ENCODE assay signal across 18 cellular contexts in genomic region chr11:63845911-63846310, GRCh38. TPM values are rescaled to one million over a fixed set of nuclear protein-coding genes. Genes with fewer than 3 reads are reported as not detected.
DNase-seq lines count a peak whose midpoint lies in the region; ATAC-seq and TF ChIP-seq lines count a peak whose summit lies in the region.
"Had no signal": no experiment of that assay in that cellular context is flagged by ENCODE, and none has a peak within 500 bp of the region (broad histone marks: within the 10 kb centered on the region; RNA-seq: fewer than 3 reads in every experiment).

No MANE protein-coding gene starts in this region.

- peak in 1 of 2 experiments; percentile 20 for DNase-seq in Caco-2
- no peak for DNase-seq in naive thymus-derived CD8-positive, alpha-beta T cell
- no peak for DNase-seq in GM19238 (ENCODE audit: insufficient read length, low spot score)
- DNase-seq in stimulated activated naive CD4-positive, alpha-beta T cell (lab: John Stamatoyannopoulos, UW): no peak
- DNase-seq: activated CD4-positive, alpha-beta T cell treated with anti-CD3 and anti-CD28 coated beads, Interleukin-2, amount 10 ng/mL, durations not matched to agents 7 days and 5 days; activated CD8-positive, alpha-beta memory T cell treated with anti-CD3 and anti-CD28 coated beads, Interleukin-2, amount 50 U/mL, for 48 hours; cortex of kidney; NCI-H1105; NCI-H2171 treated with DMSO at 0.1 percent for 48 hours; NCI-H774; stimulated activated naive CD8-positive, alpha-beta T cell treated with anti-CD3 and anti-CD28 coated beads, Interleukin-15, amount 100 ng/mL, for 72 hours; uterus had no signal

- H3K27me3 ChIP-seq in Caco-2 (replicated peaks; ENCODE audit: control insufficient read depth, insufficient read depth, low read length): no peaks in the 10 kb centered on the region
- H3K27me3 ChIP-seq: uterus had no signal

- no peaks in the 10 kb centered on the region for H3K9me3 ChIP-seq in Caco-2
- H3K9me3 ChIP-seq: uterus had no signal

- peaks cover 53% of the 10 kb centered on the region for H3K4me1 Mint-ChIP-seq in Caco-2 (ENCODE audit: low read depth, unreplicated experiment)
- H3K4me1 Mint-ChIP-seq in brain: peaks cover 68% of the 10 kb centered on the region
- peaks cover 43 to 89% (median 85%) of the 10 kb centered on the region in 4 donors for H3K4me1 Mint-ChIP-seq in naive thymus-derived CD8-positive, alpha-beta T cell

- no peaks in the 10 kb centered on the region for H3K9me3 Mint-ChIP-seq in Caco-2 (ENCODE audit: unreplicated experiment)
- H3K9me3 Mint-ChIP-seq in brain: no peaks in the 10 kb centered on the region
- H3K9me3 Mint-ChIP-seq in naive thymus-derived CD8-positive, alpha-beta T cell: no peaks in the 10 kb centered on the region
- H3K9me3 Mint-ChIP-seq: activated CD4-positive, alpha-beta T cell treated with anti-CD3 and anti-CD28 coated beads, Interleukin-2, amount 10 ng/mL, durations not matched to agents 7 days and 5 days; nephron; stimulated activated naive CD8-positive, alpha-beta T cell treated with anti-CD3 and anti-CD28 coated beads, Interleukin-15, amount 100 ng/mL, for 72 hours had no signal

- intact Hi-C loops in Caco-2 (cut with micrococcal nuclease; ENCODE audit: unreplicated experiment): no loop called here

- peaks cover 80% of the 10 kb centered on the region for H3K4me1 ChIP-seq in Caco-2

- H3K27ac ChIP-seq in 22Rv1: peak overlapping the region; percentile 82

- H3K27me3 Mint-ChIP-seq in Caco-2 (ENCODE audit: insufficient read depth, unreplicated experiment) (no peaks in the 10 kb centered on the region), brain (no peaks in the 10 kb centered on the region)
- no peaks in the 10 kb centered on the region for H3K27me3 Mint-ChIP-seq in naive thymus-derived CD8-positive, alpha-beta T cell
- H3K27me3 Mint-ChIP-seq: activated CD4-positive, alpha-beta T cell treated with anti-CD3 and anti-CD28 coated beads, Interleukin-2, amount 10 ng/mL, durations not matched to agents 7 days and 5 days; stimulated activated naive CD8-positive, alpha-beta T cell treated with anti-CD3 and anti-CD28 coated beads, Interleukin-15, amount 100 ng/mL, for 72 hours had no signal

- H3K4me3 ChIP-seq in Caco-2 (ENCODE audit: low read depth, low read length): no peak overlapping the region
- H3K4me3 ChIP-seq: K562, uterus had no signal

- POLR2A ChIA-PET in Caco-2 (lab: Charles Lee): no interaction called here
- POLR2A ChIA-PET in naive thymus-derived CD8-positive, alpha-beta T cell (lab: Charles Lee): interaction anchor here (0.6 to 0.7 kb wide), 3 partner anchors 9 to 61 kb away, joined by 3 to 8 read pairs (median 3); no protein-coding TSS in a partner anchor

- H3K36me3 Mint-ChIP-seq in Caco-2 (ENCODE audit: insufficient read depth, unreplicated experiment) (peaks cover 57% of the 10 kb centered on the region), brain (peaks cover 51% of the 10 kb centered on the region)
- H3K36me3 Mint-ChIP-seq in naive thymus-derived CD8-positive, alpha-beta T cell: peaks cover 0 to 77% (median 0%) of the 10 kb centered on the region in 3 donors

- CTCF ChIA-PET in Caco-2 (lab: Charles Lee): interaction anchor here (0.6 to 1.6 kb wide), 4 partner anchors 26 to 1111 kb away, joined by 3 to 8 read pairs (median 5); no protein-coding TSS in a partner anchor

- no TSS peak for BruUV-seq in Caco-2 (replicated peaks; lab: Mats Ljungman, UMichigan)

- no peak for ATAC-seq in naive thymus-derived CD8-positive, alpha-beta T cell
- ATAC-seq in GM21737 (IDR thresholded peaks at IDR 0.05; ENCODE audit: unreplicated experiment): no peak
- no peak for ATAC-seq in HG03139 (IDR thresholded peaks at IDR 0.05; ENCODE audit: unreplicated experiment)
- ATAC-seq: stimulated activated naive CD8-positive, alpha-beta T cell treated with anti-CD3 and anti-CD28 coated beads, Interleukin-15, amount 100 ng/mL, for 72 hours had no signal

- H3K27ac Mint-ChIP-seq in Caco-2 (ENCODE audit: unreplicated experiment) (peak overlapping the region; percentile 50), brain (peak overlapping the region in 3 of 5 experiments; percentile 38 to 59 (median 55))
- H3K27ac Mint-ChIP-seq in naive thymus-derived CD8-positive, alpha-beta T cell: peak overlapping the region in 6 of 10 donors; percentile 21 to 89 (median 61)
- H3K27ac Mint-ChIP-seq: activated CD4-positive, alpha-beta T cell treated with anti-CD3 and anti-CD28 coated beads, Interleukin-2, amount 10 ng/mL, durations not matched to agents 7 days and 5 days had no signal

- TF ChIP-seq CTCF in 22Rv1 (IDR thresholded peaks at IDR 0.05): no peak
- TF ChIP-seq CTCF in Caco-2 (IDR thresholded peaks at IDR 0.05; ENCODE audit: insufficient read depth in 1 of 2, low read depth in 1 of 2, low read length in 1 of 2, severe bottlenecking in 1 of 2, unreplicated experiment in 1 of 2): no peak
- no peak for TF ChIP-seq CTCF in brain (conservative IDR thresholded peaks at IDR 0.05)

- no peak overlapping the region for H3K4me3 Mint-ChIP-seq in Caco-2 (ENCODE audit: unreplicated experiment)
- peak overlapping the region in 1 of 5 experiments; percentile 27 for H3K4me3 Mint-ChIP-seq in brain
- peak overlapping the region in 2 of 10 donors; percentile 13 to 61 for H3K4me3 Mint-ChIP-seq in naive thymus-derived CD8-positive, alpha-beta T cell
- H3K4me3 Mint-ChIP-seq: activated CD4-positive, alpha-beta T cell treated with anti-CD3 and anti-CD28 coated beads, Interleukin-2, amount 10 ng/mL, durations not matched to agents 7 days and 5 days; nephron; stimulated activated naive CD8-positive, alpha-beta T cell treated with anti-CD3 and anti-CD28 coated beads, Interleukin-15, amount 100 ng/mL, for 72 hours had no signal

- H3K36me3 ChIP-seq in Caco-2 (ENCODE audit: control insufficient read depth, insufficient read depth, low read length): peaks cover 1% of the 10 kb centered on the region
- H3K36me3 ChIP-seq: uterus had no signal

RNA-seq across cellular contexts. Expression of gene MARK2, which starts 7.0 kb away (rescaled TPM):
- 63.5 and 64.5 TPM in 2 replicates for total RNA-seq in Caco-2 (2022)
- 46.6 TPM for polyA plus RNA-seq in brain (ENCODE audit: insufficient read depth, low read depth, low replicate concordance)
- 10 to 100 TPM; 64.8 to 74.5 TPM for total RNA-seq in naive thymus-derived CD8-positive, alpha-beta T cell
- polyA plus RNA-seq in naive thymus-derived CD8-positive, alpha-beta T cell: 10 to 100 TPM; 37.0 to 57.0 (median 40.3) TPM

RNA-seq across cellular contexts. Expression of gene SPINDOC, which starts 32.7 kb away (rescaled TPM):
- 71.2 and 72.1 TPM in 2 replicates for total RNA-seq in Caco-2 (2022)
- 43.6 TPM for polyA plus RNA-seq in brain (ENCODE audit: insufficient read depth, low read depth, low replicate concordance)
- total RNA-seq in naive thymus-derived CD8-positive, alpha-beta T cell: 10 to 100 TPM; 11.0 to 13.0 TPM
- under 1 TPM; 0.47 to 0.66 (median 0.49) TPM for polyA plus RNA-seq in naive thymus-derived CD8-positive, alpha-beta T cell
